30 cellular contexts compared by ENCODE assay signal in genomic region chrX:148804579-148804978, GRCh38.
"Had no signal": no experiment of that assay in that cellular context is flagged by ENCODE, and none has a peak within 500 bp of the region (broad histone marks: within the 10 kb centered on the region; RNA-seq: fewer than 3 reads in every experiment).

No MANE protein-coding gene starts in this region.

- H3K4me3 ChIP-seq: ascending aorta, esophagus squamous epithelium, gastroesophageal sphincter, pancreas, prostate gland, stomach, suprapubic skin, tibial artery had no signal

- H3K9me3 ChIP-seq: ascending aorta, esophagus squamous epithelium, gastroesophageal sphincter, pancreas, prostate gland, stomach, suprapubic skin, tibial artery had no signal

- ATAC-seq: activated CD4-positive, CD25-positive, alpha-beta regulatory T cell treated with anti-CD3 and anti-CD28 coated beads, Interleukin-2, amount 50 U/mL, for 24 hours; gastroesophageal sphincter; left cardiac atrium; pancreas; stimulated activated naive B cell treated with anti-CD40 and anti-IgM and Interleukin-4, amounts not matched to agents 10 μg/mL and 1 μg/mL and 100 μg/mL, for 72 hours had no signal

- H3K4me1 ChIP-seq: ascending aorta, esophagus squamous epithelium, gastroesophageal sphincter, pancreas, prostate gland, stomach, suprapubic skin, tibial artery had no signal

- H3K27ac ChIP-seq: ascending aorta, brain microvascular endothelial cell, epithelial cell of prostate, esophagus squamous epithelium, gastroesophageal sphincter, pancreas, prostate gland, stomach, suprapubic skin, tibial artery, WERI-Rb-1 had no signal

- FAIRE-seq: keratinocyte, pancreas had no signal

- DNase-seq: activated CD4-positive, alpha-beta T cell treated with anti-CD3 and anti-CD28 coated beads for 48 hours; activated CD4-positive, alpha-beta T cell treated with anti-CD3 and anti-CD28 coated beads, Interleukin-2, amount 50 U/mL, for 48 hours; activated CD8-positive, alpha-beta memory T cell treated with anti-CD3 and anti-CD28 coated beads for 24 hours; activated effector memory CD4-positive, alpha-beta T cell treated with anti-CD3 and anti-CD28 coated beads, Interleukin-2, amount 50 U/mL, for 16 hours; activated naive CD4-positive, alpha-beta T cell treated with anti-CD3 and anti-CD28 coated beads, Interleukin-2, amount 10 ng/mL, durations not matched to agents 7 days and 5 days; activated naive CD8-positive, alpha-beta T cell treated with anti-CD3 and anti-CD28 coated beads, Interleukin-2, amount 10 ng/mL, durations not matched to agents 7 days and 5 days; brain microvascular endothelial cell; caudate nucleus; effector CD4-positive, alpha-beta T cell; esophagus squamous epithelium; hippocampal formation; left cardiac atrium; naive B cell; nephron progenitor cell; pancreas; retina; stimulated activated CD4-positive, alpha-beta T cell treated with anti-CD3 and anti-CD28 coated beads, Interleukin-15, amount 100 ng/mL, for 24 hours; stimulated activated CD4-positive, alpha-beta T cell treated with anti-CD3 and anti-CD28 coated beads, Interleukin-2, amount 100 ng/mL, for 24 hours; stimulated activated naive B cell treated with anti-CD40 and anti-IgM and Interleukin-4, amounts not matched to agents 10 μg/mL and 1 μg/mL and 100 μg/mL, for 72 hours; stomach; T-helper 9 cell; tibial artery; WERI-Rb-1 had no signal
